In the genomic region with DNA sequence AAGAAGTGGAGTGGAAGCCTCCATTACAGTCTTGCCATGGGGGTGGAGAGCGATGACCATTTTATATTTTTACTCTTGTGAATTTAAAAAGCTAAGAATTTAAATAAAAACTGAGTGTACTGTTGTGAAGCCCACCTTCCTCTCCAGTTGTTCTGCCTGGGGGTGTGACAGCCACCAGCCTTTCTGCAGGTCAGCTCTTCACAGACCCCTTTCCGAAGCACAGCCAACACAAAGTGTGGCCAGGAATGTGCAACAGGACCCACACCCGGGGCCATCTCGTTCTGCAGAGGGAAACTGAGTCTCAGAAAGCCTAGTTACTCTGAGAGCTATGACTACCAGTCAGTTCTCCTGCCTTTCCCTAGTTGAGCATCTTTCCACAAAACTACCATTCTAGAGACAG, we compare ENCODE assay signal across 10 cellular contexts. TPM values are rescaled to one million over a fixed set of nuclear protein-coding genes. Genes with fewer than 3 reads are reported as not detected.
A peak's percentile ranks its signal among the peaks of the same experiment; 100 is the strongest.
DNase-seq lines count a peak whose midpoint lies in the region; ATAC-seq, FAIRE-seq and TF ChIP-seq lines count a peak whose summit lies in the region.
"Had no signal": no experiment of that assay in that cellular context is flagged by ENCODE, and none has a peak within 500 bp of the region (broad histone marks: within the 10 kb centered on the region; RNA-seq: fewer than 3 reads in every experiment).

No MANE protein-coding gene starts in this region.

- DNase-seq in BJ (ENCODE audit: low read depth) (no peak), bronchial epithelial cell (ENCODE audit: low read depth) (no peak), natural killer cell (no peak), NCI-H2196 (lab: John Stamatoyannopoulos, UW; ENCODE audit: unreplicated experiment) (no peak), iPS-NIHi11 (ENCODE audit: low spot score) (no peak), NCI-H1417 treated with DMSO at 0.1 percent for 48 hours (lab: John Stamatoyannopoulos, UW) (no peak), cortex of kidney (lab: John Stamatoyannopoulos, UW) (no peak)

- H3K27ac Mint-ChIP-seq in IgD-negative memory B cell (peak overlapping the region; percentile 45 to 97 (median 61)), natural killer cell (peak overlapping the region; percentile 92 to 94)

- H3K9me3 Mint-ChIP-seq in IgD-negative memory B cell (no peaks in the 10 kb centered on the region), natural killer cell (no peaks in the 10 kb centered on the region)

- peaks cover 13% of the 10 kb centered on the region for H3K36me3 ChIP-seq in BJ (ENCODE audit: control insufficient read depth, insufficient read depth, low read length)
- peaks cover 26% of the 10 kb centered on the region for H3K36me3 ChIP-seq in bronchial epithelial cell (ENCODE audit: control insufficient read depth, insufficient read depth, low read length)

- CTCF ChIA-PET in BJ (lab: Yijun Ruan, JAX), result interaction anchor here (1.5 to 10.8 kb wide), 3 partner anchors 23 to 346 kb away, joined by 3 to 116 read pairs (median 45); a partner anchor contains a TSS

- no peak for TF ChIP-seq CTCF in BJ (IDR thresholded peaks at IDR 0.05; ENCODE audit: insufficient read depth, low read depth, low read length)
- no peak for TF ChIP-seq CTCF in bronchial epithelial cell (IDR thresholded peaks at IDR 0.05; ENCODE audit: insufficient read depth, low read length, severe bottlenecking)
- no peak for TF ChIP-seq CTCF in natural killer cell (IDR thresholded peaks at IDR 0.05)

- H3K27me3 Mint-ChIP-seq in IgD-negative memory B cell (no peaks in the 10 kb centered on the region), natural killer cell (ENCODE audit: low read depth in 2 of 2) (peaks cover 3 to 10% of the 10 kb centered on the region in 2 donors)

- peak overlapping the region; percentile 70 for H3K4me3 ChIP-seq in BJ (ENCODE audit: low read depth, low read length)
- H3K4me3 ChIP-seq in bronchial epithelial cell (ENCODE audit: low read depth, low read length), result peak overlapping the region; percentile 95

- POLR2A ChIA-PET in BJ (lab: Charles Lee), result no interaction called here

- H3K27me3 ChIP-seq in BJ (ENCODE audit: control insufficient read depth, insufficient read depth, low read length) (no peaks in the 10 kb centered on the region), bronchial epithelial cell (ENCODE audit: control insufficient read depth, insufficient read depth, low read length) (no peaks in the 10 kb centered on the region)

- H3K4me1 Mint-ChIP-seq in IgD-negative memory B cell (peaks cover 18 to 34% (median 25%) of the 10 kb centered on the region in 3 donors), natural killer cell (peaks cover 27 to 44% of the 10 kb centered on the region in 2 donors)

- FAIRE-seq in bronchial epithelial cell (lab: Jason Lieb, UNC), result no peak
- FAIRE-seq: GM12892, small intestine had no signal

- intact Hi-C loops in natural killer cell (cut with micrococcal nuclease), result no loop called here

- H3K4me3 Mint-ChIP-seq in IgD-negative memory B cell (peak overlapping the region; percentile 88 to 98 (median 92)), natural killer cell (peak overlapping the region; percentile 97)

- H3K36me3 Mint-ChIP-seq in IgD-negative memory B cell (peaks cover 4% of the 10 kb centered on the region), natural killer cell (peaks cover 2% of the 10 kb centered on the region)

- ATAC-seq in natural killer cell, result no peak

RNA-seq across cellular contexts. Expression of a gene that starts 1.4 kb away (rescaled TPM):
- 21.1 and 35.2 TPM in 2 replicates for polyA plus RNA-seq in BJ (2011; rRNA removed)
- 10.8 and 12.1 TPM in 2 replicates for polyA minus RNA-seq in BJ (2011; rRNA and poly(A)+ RNA removed)
- polyA plus RNA-seq in IgD-negative memory B cell, result 49.0 TPM
- 67.4 and 91.0 TPM in 2 replicates for total RNA-seq in bronchial epithelial cell
- total RNA-seq in natural killer cell, result 10 to 100 TPM; 20.1 to 37.8 (median 36.8) TPM

RNA-seq across cellular contexts. Expression of a gene that starts 23.3 kb away (rescaled TPM):
- polyA plus RNA-seq in BJ (2011; rRNA removed), result 6.1 and 7.3 TPM in 2 replicates
- polyA minus RNA-seq in BJ (2011; rRNA and poly(A)+ RNA removed), result 5.3 and 7.7 TPM in 2 replicates
- 4.7 TPM for polyA plus RNA-seq in IgD-negative memory B cell
- total RNA-seq in bronchial epithelial cell, result 12.1 and 14.6 TPM in 2 replicates
- total RNA-seq in natural killer cell, result 10 to 100 TPM; 22.7 to 36.3 (median 35.9) TPM
